In the genomic region with DNA sequence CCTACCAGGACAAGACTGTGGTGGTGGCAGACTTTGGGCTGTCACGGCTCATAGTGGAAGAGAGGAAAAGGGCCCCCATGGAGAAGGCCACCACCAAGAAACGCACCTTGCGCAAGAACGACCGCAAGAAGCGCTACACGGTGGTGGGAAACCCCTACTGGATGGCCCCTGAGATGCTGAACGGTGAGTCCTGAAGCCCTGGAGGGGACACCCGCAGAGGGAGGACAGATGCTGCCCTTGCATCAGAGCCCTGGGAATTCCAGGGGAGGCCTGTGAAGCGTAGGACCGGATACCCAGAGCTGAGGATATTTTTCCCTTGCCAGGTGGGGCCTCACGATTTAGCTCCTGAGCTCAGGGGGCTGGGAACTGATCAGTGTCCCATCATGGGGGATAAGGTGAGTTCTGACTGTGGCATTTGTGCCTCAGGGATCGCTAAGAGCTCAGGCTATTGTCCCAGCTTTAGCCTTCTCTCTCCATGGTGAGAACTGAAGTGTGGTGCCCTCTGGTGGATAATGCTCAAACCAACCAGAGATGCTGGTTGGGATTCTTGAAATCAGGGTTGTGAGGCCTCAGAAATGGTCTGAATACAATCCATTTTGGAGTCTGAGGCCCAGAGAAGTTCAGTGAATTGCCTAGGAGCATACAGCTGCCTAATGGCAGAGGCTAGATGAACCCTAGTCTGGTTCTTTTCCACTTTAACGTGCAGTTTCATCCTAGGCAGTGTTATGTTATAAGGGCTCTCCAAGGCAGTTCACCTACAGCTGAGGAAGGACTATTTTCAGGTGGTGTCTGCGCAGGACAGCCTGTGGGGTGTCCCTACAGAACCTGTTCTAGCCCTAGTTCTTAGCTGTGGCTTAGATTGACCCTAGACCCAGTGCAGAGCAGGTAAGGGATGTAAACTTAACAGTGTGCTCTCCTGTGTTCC, we compare ENCODE assay signal across 8 cellular contexts. TPM values are rescaled to one million over a fixed set of nuclear protein-coding genes. Genes with fewer than 3 reads are reported as not detected.
DNase-seq lines count a peak whose midpoint lies in the region; ATAC-seq and TF ChIP-seq lines count a peak whose summit lies in the region.

No MANE protein-coding gene starts in this region.

- CTCF ChIA-PET in Calu3 (lab: Charles Lee), result interaction anchor here (0.7 to 2.5 kb wide), 24 partner anchors 10 to 190 kb away, joined by 3 to 19 read pairs (median 5); a partner anchor contains a TSS

- H3K27me3 Mint-ChIP-seq in Calu3 (ENCODE audit: unreplicated experiment), result no peaks in the 10 kb centered on the region
- no peaks in the 10 kb centered on the region for H3K27me3 Mint-ChIP-seq in activated naive CD8-positive, alpha-beta T cell treated with anti-CD3 and anti-CD28 coated beads, Interleukin-2, amount 50 U/mL, for 24 hours

- H3K4me3 Mint-ChIP-seq in Calu3 (ENCODE audit: low read depth, unreplicated experiment), result no peak overlapping the region
- H3K4me3 Mint-ChIP-seq in activated naive CD8-positive, alpha-beta T cell treated with anti-CD3 and anti-CD28 coated beads, Interleukin-2, amount 50 U/mL, for 24 hours, result no peak overlapping the region

- peaks cover 0 to 3% (median 0%) of the 10 kb centered on the region in 4 donors for H3K4me1 ChIP-seq in Peyer's patch
- no peaks in the 10 kb centered on the region for H3K4me1 ChIP-seq in prostate gland (replicated peaks)

- H3K9me3 Mint-ChIP-seq in Calu3 (ENCODE audit: low read depth, unreplicated experiment), result no peaks in the 10 kb centered on the region
- H3K9me3 Mint-ChIP-seq in activated naive CD8-positive, alpha-beta T cell treated with anti-CD3 and anti-CD28 coated beads, Interleukin-2, amount 50 U/mL, for 24 hours, result no peaks in the 10 kb centered on the region

- no peaks in the 10 kb centered on the region for H3K9me3 ChIP-seq in Peyer's patch
- H3K9me3 ChIP-seq in prostate gland, result no peaks in the 10 kb centered on the region

- peak; percentile 34 for ATAC-seq in activated naive CD8-positive, alpha-beta T cell treated with anti-CD3 and anti-CD28 coated beads, Interleukin-2, amount 50 U/mL, for 24 hours
- ATAC-seq in Right ventricle myocardium superior (ENCODE audit: poor library complexity) (peak; percentile 77), HG03469 (IDR thresholded peaks at IDR 0.05; ENCODE audit: unreplicated experiment) (no peak)

- H3K27me3 ChIP-seq in Peyer's patch, result no peaks in the 10 kb centered on the region
- H3K27me3 ChIP-seq in prostate gland (replicated peaks; ENCODE audit: insufficient read depth), result no peaks in the 10 kb centered on the region

- H3K4me3 ChIP-seq in Peyer's patch, result no peak overlapping the region
- no peak overlapping the region for H3K4me3 ChIP-seq in prostate gland

- peaks cover 36% of the 10 kb centered on the region for H3K36me3 Mint-ChIP-seq in Calu3 (ENCODE audit: insufficient read depth, unreplicated experiment)
- H3K36me3 Mint-ChIP-seq in activated naive CD8-positive, alpha-beta T cell treated with anti-CD3 and anti-CD28 coated beads, Interleukin-2, amount 50 U/mL, for 24 hours (ENCODE audit: low read depth), result peaks cover 36% of the 10 kb centered on the region

- intact Hi-C loops in Calu3 (cut with micrococcal nuclease; ENCODE audit: unreplicated experiment) (no loop called here), Right ventricle myocardium superior (cut with DNase I) (loop anchor here (5.0 kb wide), 1 partner anchor 60 kb away; a partner anchor contains a TSS), prostate gland (cut with DNase I) (loop anchor here (10.0 kb wide), 1 partner anchor 58 kb away; a partner anchor contains a TSS)

- BruUV-seq in Calu3 (replicated peaks; lab: Mats Ljungman, UMichigan), result no TSS peak

- H3K36me3 ChIP-seq in Peyer's patch (peaks cover 0 to 73% (median 0%) of the 10 kb centered on the region in 3 donors), prostate gland (peaks cover 3 to 6% of the 10 kb centered on the region in 2 donors)

- TF ChIP-seq POLR2A in Peyer's patch (IDR thresholded peaks at IDR 0.05) (no peak), prostate gland (IDR thresholded peaks at IDR 0.05) (no peak)

- DNase-seq in Calu3 (peak; percentile 62), HT-29 (ENCODE audit: low spot score) (peak; percentile 68), Peyer's patch (peak in 2 of 3 donors; percentile 61 to 84), Right ventricle myocardium superior (no peak), prostate gland (ENCODE audit: low spot score) (peak; percentile 58), SW480 (ENCODE audit: low spot score) (no peak)
- peak; percentile 42 for DNase-seq in activated naive CD8-positive, alpha-beta T cell treated with anti-CD3 and anti-CD28 coated beads, Interleukin-2, amount 50 U/mL, for 24 hours

- H3K4me1 Mint-ChIP-seq in Calu3 (ENCODE audit: low read depth, unreplicated experiment), result peaks cover 24% of the 10 kb centered on the region
- peaks cover 47% of the 10 kb centered on the region for H3K4me1 Mint-ChIP-seq in activated naive CD8-positive, alpha-beta T cell treated with anti-CD3 and anti-CD28 coated beads, Interleukin-2, amount 50 U/mL, for 24 hours

- WGBS in prostate gland, result 75% methylated on average over 15 of the region's 15 CpGs

- H3K27ac ChIP-seq in Peyer's patch (peak overlapping the region in 1 of 4 donors; percentile 52), prostate gland (peak overlapping the region; percentile 52 to 63)

- TF ChIP-seq CTCF in Calu3 (IDR thresholded peaks at IDR 0.05; ENCODE audit: unreplicated experiment) (peak; percentile 73), Peyer's patch (IDR thresholded peaks at IDR 0.05) (peak; percentile 51 to 78 (median 74)), prostate gland (IDR thresholded peaks at IDR 0.05) (peak; percentile 29 to 80 (median 75))

- no peak overlapping the region for H3K27ac Mint-ChIP-seq in Calu3 (ENCODE audit: unreplicated experiment)
- H3K27ac Mint-ChIP-seq in activated naive CD8-positive, alpha-beta T cell treated with anti-CD3 and anti-CD28 coated beads, Interleukin-2, amount 50 U/mL, for 24 hours, result no peak overlapping the region

RNA-seq across cellular contexts. Expression of a gene that starts 19.5 kb away (rescaled TPM):
- total RNA-seq in Calu3 (2022), result 6.2 and 7.5 TPM in 2 replicates
- total RNA-seq in HT-29 (2014; rRNA removed; shearing (Covaris generic)), result 1.6 and 2.3 TPM in 2 replicates
- 10 to 100 TPM; 23.7 to 60.2 (median 30.7) TPM for total RNA-seq in Peyer's patch
- total RNA-seq in Right ventricle myocardium superior, result 10.4 TPM
- total RNA-seq in prostate gland, result 100 to 1,000 TPM in 1 of 2 donors, 10 to 100 TPM in 1; 25.6 to 124 TPM

Comparison
In these comparisons a context has a peak if more than half of its experiments do, and no peak if none do; other contexts are left out.
1. DNase-seq: peak in Calu3 (single experiment), HT-29 (single experiment), Peyer's patch (2 of 3), activated naive CD8-positive, alpha-beta T cell treated with anti-CD3 and anti-CD28 coated beads, Interleukin-2, amount 50 U/mL, for 24 hours (single experiment) and prostate gland (single experiment); none in Right ventricle myocardium superior (single experiment) and SW480 (single experiment).
2. Peak in every context shown above with its lines, with median percentiles within 50 percentile points of each other: CTCF ChIP-seq.